13 cellular contexts compared by ENCODE assay signal in the genomic region with DNA sequence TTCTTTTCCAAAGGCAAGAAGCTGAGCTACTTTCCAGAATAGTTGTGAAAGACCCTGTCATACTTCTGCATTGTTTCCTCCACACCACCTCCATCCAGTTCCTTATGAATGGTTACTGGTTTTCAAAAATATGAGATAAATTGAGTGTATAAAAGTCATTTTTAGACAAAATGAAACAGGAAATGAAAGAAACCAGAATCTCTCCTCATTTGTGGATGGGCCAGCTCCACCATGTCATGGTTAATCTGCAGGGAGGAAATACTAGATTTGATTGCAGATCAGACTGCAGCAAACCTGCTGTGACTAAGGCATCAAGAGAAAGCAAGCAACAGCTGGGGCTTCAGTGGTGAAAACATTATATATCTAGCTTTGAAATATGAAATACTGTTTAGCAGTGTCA. TPM values are rescaled to one million over a fixed set of nuclear protein-coding genes. Genes with fewer than 3 reads are reported as not detected.
DNase-seq lines count a peak whose midpoint lies in the region; ATAC-seq and TF ChIP-seq lines count a peak whose summit lies in the region.
"Had no signal": no experiment of that assay in that cellular context is flagged by ENCODE, and none has a peak within 500 bp of the region (broad histone marks: within the 10 kb centered on the region; RNA-seq: fewer than 3 reads in every experiment).

No MANE protein-coding gene starts in this region.

- H3K9ac ChIP-seq in OCI-LY3 (ENCODE audit: low read length) = no peak overlapping the region

- H4K20me1 ChIP-seq in OCI-LY3 (ENCODE audit: insufficient read depth, low read length) = no peaks in the 10 kb centered on the region

- no peaks in the 10 kb centered on the region for H3K36me3 ChIP-seq in OCI-LY3 (replicated peaks; ENCODE audit: low read depth, low read length)
- no peaks in the 10 kb centered on the region for H3K36me3 ChIP-seq in tibial nerve
- no peaks in the 10 kb centered on the region for H3K36me3 ChIP-seq in effector memory CD4-positive, alpha-beta T cell (ENCODE audit: control insufficient read depth, insufficient read depth, low read length)

- H3K27me3 ChIP-seq in OCI-LY3 (ENCODE audit: low read depth, low read length) (no peaks in the 10 kb centered on the region), tibial nerve (peaks cover 0 to 6% of the 10 kb centered on the region in 2 donors)
- H3K27me3 ChIP-seq in effector memory CD4-positive, alpha-beta T cell (replicated peaks; ENCODE audit: control insufficient read depth, insufficient read depth, low read length, poor library complexity, severe bottlenecking) = no peaks in the 10 kb centered on the region

- no peak for TF ChIP-seq EP300 in tibial nerve (IDR thresholded peaks at IDR 0.05)

- no peaks in the 10 kb centered on the region for H3K9me3 ChIP-seq in OCI-LY3 (ENCODE audit: insufficient read depth, low read length)
- H3K9me3 ChIP-seq in tibial nerve = no peaks in the 10 kb centered on the region
- no peaks in the 10 kb centered on the region for H3K9me3 ChIP-seq in effector memory CD4-positive, alpha-beta T cell (ENCODE audit: control insufficient read depth, low read length)

- H3K27ac ChIP-seq in OCI-LY3 (ENCODE audit: low read length) (peak overlapping the region; percentile 41), tibial nerve (no peak overlapping the region)
- H3K27ac ChIP-seq in effector memory CD4-positive, alpha-beta T cell (ENCODE audit: insufficient read depth, low read length, poor library complexity, severe bottlenecking) = no peak overlapping the region

- no peak for DNase-seq in iPS-NIHi7 (ENCODE audit: extremely low spot score)
- no peak for DNase-seq in NCI-H82 treated with DMSO at 0.1 percent for 48 hours (lab: John Stamatoyannopoulos, UW; ENCODE audit: unreplicated experiment)
- DNase-seq in tibial nerve (ENCODE audit: low spot score in 2 of 2) = no peak
- no peak for DNase-seq in effector memory CD4-positive, alpha-beta T cell
- DNase-seq: activated T-cell treated with anti-CD3 and anti-CD28 coated beads for 4 hours; NCI-H510A treated with DMSO at 0.1 percent for 48 hours; stimulated activated CD4-positive, alpha-beta T cell treated with anti-CD3 and anti-CD28 coated beads, Interleukin-15, amount 100 ng/mL, for 24 hours had no signal

- peak; percentile 32 for ATAC-seq in GM18511 (IDR thresholded peaks at IDR 0.05; ENCODE audit: unreplicated experiment)
- ATAC-seq in GM21390 (IDR thresholded peaks at IDR 0.05; ENCODE audit: unreplicated experiment) = peak; percentile 44
- peak; percentile 37 for ATAC-seq in HG03095 (IDR thresholded peaks at IDR 0.05; ENCODE audit: unreplicated experiment)

- H3K4me3 ChIP-seq in OCI-LY3 (ENCODE audit: low read length) (peak overlapping the region; percentile 71; the same call in 1 of the 2 replicates), tibial nerve (no peak overlapping the region)
- no peak overlapping the region for H3K4me3 ChIP-seq in effector memory CD4-positive, alpha-beta T cell (ENCODE audit: insufficient read depth, low read depth, low read length, poor library complexity, severe bottlenecking)

- H3K4me1 ChIP-seq in OCI-LY3 (ENCODE audit: low read length) = peaks cover 36% of the 10 kb centered on the region
- no peaks in the 10 kb centered on the region for H3K4me1 ChIP-seq in tibial nerve
- no peaks in the 10 kb centered on the region for H3K4me1 ChIP-seq in effector memory CD4-positive, alpha-beta T cell (ENCODE audit: control insufficient read depth, insufficient read depth, low read length, poor library complexity, severe bottlenecking)

- H3K79me2 ChIP-seq in OCI-LY3 (ENCODE audit: low read length) = no peaks in the 10 kb centered on the region

- H2AFZ ChIP-seq in OCI-LY3 (ENCODE audit: low read depth, low read length) = no peak overlapping the region

- H3K4me2 ChIP-seq in OCI-LY3 (ENCODE audit: low read length) = peak overlapping the region; percentile 79

- no peak for TF ChIP-seq POLR2A in tibial nerve (IDR thresholded peaks at IDR 0.05)

- TF ChIP-seq CTCF in OCI-LY3 (IDR thresholded peaks at IDR 0.05; ENCODE audit: low read depth, low read length) = no peak
- TF ChIP-seq CTCF in tibial nerve (IDR thresholded peaks at IDR 0.05) = no peak

RNA-seq across cellular contexts. Expression of gene F9, which starts 23.8 kb away (rescaled TPM):
- total RNA-seq in tibial nerve = not detected
- total RNA-seq: epithelial cell of proximal tubule; T-helper 1 cell treated with Interleukin-12 subunit alpha and Interleukin-12 subunit beta and Interleukin-4 antibody, amounts not matched to agents 30 ng/mL and 1 ng/mL, for 36 hours had no signal
